In the genomic region with DNA sequence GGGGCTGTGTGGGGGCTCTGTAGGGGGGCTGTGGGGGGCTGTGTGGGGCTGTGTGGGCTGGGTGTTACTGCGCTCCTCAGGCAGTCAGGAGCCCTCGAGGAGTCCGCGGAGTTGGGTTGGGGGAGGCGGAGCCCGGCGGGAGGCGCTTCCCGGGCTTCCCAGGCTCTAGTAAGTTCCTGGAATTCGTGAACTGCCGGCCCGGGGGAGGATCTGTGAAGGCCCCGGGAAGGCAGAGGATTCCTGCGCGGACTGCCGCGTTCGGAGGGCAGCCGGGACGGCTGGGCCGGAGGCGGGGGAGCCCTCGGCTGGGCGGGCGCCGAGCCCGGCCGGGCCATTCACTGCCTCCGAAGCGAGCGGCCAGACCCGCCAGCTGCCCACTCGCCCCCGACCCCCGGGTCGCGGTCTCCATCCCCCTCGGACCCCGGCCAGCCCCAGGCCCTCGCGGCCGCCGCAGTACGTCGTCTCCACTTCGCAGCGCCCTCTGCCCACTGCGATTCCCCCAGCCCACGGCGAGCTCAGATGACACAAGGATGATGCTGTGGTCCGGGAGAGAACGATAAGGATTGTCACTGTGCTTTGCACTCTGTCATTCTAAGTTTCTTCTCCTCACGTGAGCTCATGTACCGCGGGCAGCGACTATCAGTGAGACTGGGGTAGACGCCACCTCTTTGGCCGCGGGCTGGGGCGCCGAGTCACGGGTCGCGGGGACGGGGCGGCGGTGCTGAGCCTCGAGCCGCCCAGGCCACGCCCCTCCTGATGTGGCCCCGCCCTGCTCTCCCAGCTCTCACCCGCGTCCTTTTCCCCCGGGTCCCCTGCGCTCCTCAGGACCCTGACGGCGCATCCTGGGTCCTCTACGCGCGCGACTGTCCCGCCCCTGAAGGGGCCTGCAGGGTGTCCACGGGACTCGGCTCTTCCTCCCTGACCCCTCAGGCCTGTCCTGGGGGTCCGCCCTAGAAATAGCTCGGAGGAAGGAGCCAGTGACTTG, we compare ENCODE assay signal across 8 cellular contexts.
DNase-seq lines count a peak whose midpoint lies in the region; ATAC-seq and TF ChIP-seq lines count a peak whose summit lies in the region.

No MANE protein-coding gene starts in this region.

- H3K4me1 ChIP-seq in Panc1 (ENCODE audit: control insufficient read depth, insufficient read depth, low read length): peaks cover 9% of the 10 kb centered on the region

- H3K4me3 ChIP-seq in AG04450 (ENCODE audit: low read depth, low read length): peak overlapping the region; percentile 77
- peak overlapping the region; percentile 56 to 80 for H3K4me3 ChIP-seq in Panc1 (ENCODE audit: low read depth in 2 of 2, low read length in 2 of 2)

- peak overlapping the region; percentile 79 for H3K4me3 Mint-ChIP-seq in activated T-helper 17 cell treated with anti-CD3 and anti-CD28 coated beads, Interleukin-2, amount 50 U/mL, for 72 hours
- peak overlapping the region; percentile 84 for H3K4me3 Mint-ChIP-seq in nephron progenitor cell
- H3K4me3 Mint-ChIP-seq in stimulated activated naive CD8-positive, alpha-beta T cell treated with anti-CD3 and anti-CD28 coated beads, Interleukin-15, amount 100 ng/mL, for 72 hours: peak overlapping the region; percentile 91 to 96

- TF ChIP-seq CTCF in AG04450 (IDR thresholded peaks at IDR 0.05; ENCODE audit: low read depth, low read length) (no peak), Panc1 (IDR thresholded peaks at IDR 0.05) (no peak), nephron progenitor cell (IDR thresholded peaks at IDR 0.05) (no peak)

- H3K36me3 ChIP-seq in Panc1 (ENCODE audit: control insufficient read depth, insufficient read depth, low read length): no peaks in the 10 kb centered on the region

- intact Hi-C loops in Panc1 (cut with micrococcal nuclease; ENCODE audit: unreplicated experiment): no loop called here

- CTCF ChIA-PET in AG04450 (lab: Charles Lee) (interaction anchor here (1.1 to 1.4 kb wide), 4 partner anchors 26 to 98 kb away, joined by 3 to 6 read pairs (median 4); no protein-coding TSS in a partner anchor), Panc1 (lab: Charles Lee) (no interaction called here)

- H3K27ac Mint-ChIP-seq in activated T-helper 17 cell treated with anti-CD3 and anti-CD28 coated beads, Interleukin-2, amount 50 U/mL, for 72 hours: peak overlapping the region; percentile 85
- H3K27ac Mint-ChIP-seq in nephron progenitor cell: no peak overlapping the region
- H3K27ac Mint-ChIP-seq in stimulated activated naive CD8-positive, alpha-beta T cell treated with anti-CD3 and anti-CD28 coated beads, Interleukin-15, amount 100 ng/mL, for 72 hours: peak overlapping the region; percentile 89 to 93

- in situ Hi-C loops in Panc1 (cut with HindIII; ENCODE audit: low pct_unique_long_range_greater_than_20kb, low sequenced_read_pairs): no loop called here

- peaks cover 18% of the 10 kb centered on the region for H3K4me1 Mint-ChIP-seq in activated T-helper 17 cell treated with anti-CD3 and anti-CD28 coated beads, Interleukin-2, amount 50 U/mL, for 72 hours
- peaks cover 15% of the 10 kb centered on the region for H3K4me1 Mint-ChIP-seq in nephron progenitor cell
- H3K4me1 Mint-ChIP-seq in stimulated activated naive CD8-positive, alpha-beta T cell treated with anti-CD3 and anti-CD28 coated beads, Interleukin-15, amount 100 ng/mL, for 72 hours: peaks cover 63% of the 10 kb centered on the region

- H3K27ac ChIP-seq in AG04450 (ENCODE audit: low read depth, low read length): peak overlapping the region; percentile 39
- H3K27ac ChIP-seq in Panc1 (ENCODE audit: low read length): no peak overlapping the region

- H3K27me3 ChIP-seq in AG04450 (ENCODE audit: control insufficient read depth, insufficient read depth, low read length) (peaks cover 2% of the 10 kb centered on the region), Panc1 (ENCODE audit: control insufficient read depth, insufficient read depth, low read length) (no peaks in the 10 kb centered on the region)

- ATAC-seq in GM18907 (IDR thresholded peaks at IDR 0.05; ENCODE audit: unreplicated experiment) (peak; percentile 84), HG03108 (IDR thresholded peaks at IDR 0.05; ENCODE audit: unreplicated experiment) (peak; percentile 73), Panc1 (peak; percentile 87)
- ATAC-seq in activated T-helper 17 cell treated with anti-CD3 and anti-CD28 coated beads, Interleukin-2, amount 50 U/mL, for 72 hours (replicated peaks): peak; percentile 95
- peak; percentile 85 for ATAC-seq in stimulated activated naive CD8-positive, alpha-beta T cell treated with anti-CD3 and anti-CD28 coated beads, Interleukin-15, amount 100 ng/mL, for 72 hours

- H3K9me3 ChIP-seq in AG04450 (ENCODE audit: control insufficient read depth, insufficient read depth, low read length) (no peaks in the 10 kb centered on the region; the same call in 1 of the 2 replicates), Panc1 (ENCODE audit: control insufficient read depth, insufficient read depth, low read depth, low read length) (no peaks in the 10 kb centered on the region)

- H3K9me3 Mint-ChIP-seq in activated T-helper 17 cell treated with anti-CD3 and anti-CD28 coated beads, Interleukin-2, amount 50 U/mL, for 72 hours: no peaks in the 10 kb centered on the region
- peaks cover 32% of the 10 kb centered on the region for H3K9me3 Mint-ChIP-seq in nephron progenitor cell
- H3K9me3 Mint-ChIP-seq in stimulated activated naive CD8-positive, alpha-beta T cell treated with anti-CD3 and anti-CD28 coated beads, Interleukin-15, amount 100 ng/mL, for 72 hours: peaks cover 9 to 22% of the 10 kb centered on the region in 2 donors

- H3K27me3 Mint-ChIP-seq in activated T-helper 17 cell treated with anti-CD3 and anti-CD28 coated beads, Interleukin-2, amount 50 U/mL, for 72 hours: no peaks in the 10 kb centered on the region
- H3K27me3 Mint-ChIP-seq in nephron progenitor cell (ENCODE audit: low read depth, poor library complexity): peaks cover 51% of the 10 kb centered on the region
- H3K27me3 Mint-ChIP-seq in stimulated activated naive CD8-positive, alpha-beta T cell treated with anti-CD3 and anti-CD28 coated beads, Interleukin-15, amount 100 ng/mL, for 72 hours: no peaks in the 10 kb centered on the region

- no peaks in the 10 kb centered on the region for H3K36me3 Mint-ChIP-seq in activated T-helper 17 cell treated with anti-CD3 and anti-CD28 coated beads, Interleukin-2, amount 50 U/mL, for 72 hours (ENCODE audit: low read depth)
- H3K36me3 Mint-ChIP-seq in nephron progenitor cell (ENCODE audit: low read depth): peaks cover 18% of the 10 kb centered on the region

- BruUV-seq in Panc1 (replicated peaks; lab: Mats Ljungman, UMichigan): no TSS peak

- DNase-seq in AG04450 (ENCODE audit: low read depth, low spot score): peak; percentile 23
- DNase-seq in Panc1 (ENCODE audit: low read depth, low spot score): peak; percentile 4
- peak; percentile 33 for DNase-seq in fibroblast of the conjunctiva (ENCODE audit: low read depth)
- peak; percentile 80 for DNase-seq in nephron progenitor cell
- DNase-seq in stimulated activated naive CD8-positive, alpha-beta T cell treated with anti-CD3 and anti-CD28 coated beads, Interleukin-15, amount 100 ng/mL, for 72 hours: peak; percentile 78 to 79

- POLR2A ChIA-PET in AG04450 (lab: Yijun Ruan, JAX) (interaction anchor here (0.7 kb wide), 1 partner anchor 66 kb away, joined by 4 read pairs; no protein-coding TSS in a partner anchor), Panc1 (lab: Charles Lee) (no interaction called here)

Comparison
In these comparisons a context has a peak if more than half of its experiments do, and no peak if none do; other contexts are left out.
1. DNase-seq: peak in every context shown above with its lines; median percentile 80 in nephron progenitor cell; 78 in stimulated activated naive CD8-positive, alpha-beta T cell treated with anti-CD3 and anti-CD28 coated beads, Interleukin-15, amount 100 ng/mL, for 72 hours; 33 in fibroblast of the conjunctiva; 23 in AG04450; 4 in Panc1.